In the genomic region with DNA sequence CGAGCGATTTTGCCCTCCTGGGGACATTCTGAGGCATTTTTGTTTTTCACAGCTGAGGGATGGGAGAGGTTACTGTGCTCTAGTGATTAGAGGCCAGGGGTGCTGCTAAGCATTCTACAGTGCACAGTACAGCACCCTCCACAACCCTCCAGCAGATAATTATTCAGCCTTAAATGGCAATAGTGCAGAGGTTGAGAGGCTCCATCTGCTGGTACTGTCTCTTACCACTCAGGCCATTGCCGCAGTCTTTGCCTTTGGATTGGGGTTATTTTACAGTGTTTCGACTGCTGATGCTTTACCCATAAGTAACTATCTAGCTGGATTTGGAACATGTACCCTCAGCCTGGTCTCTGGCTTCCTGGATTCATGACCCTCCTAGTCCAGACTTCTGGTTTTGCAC, we compare ENCODE assay signal across 17 cellular contexts.
DNase-seq lines count a peak whose midpoint lies in the region; ATAC-seq and TF ChIP-seq lines count a peak whose summit lies in the region.
"Had no signal": no experiment of that assay in that cellular context is flagged by ENCODE, and none has a peak within 500 bp of the region (broad histone marks: within the 10 kb centered on the region; RNA-seq: fewer than 3 reads in every experiment).

No MANE protein-coding gene starts in this region.

- H3K4me1 ChIP-seq in right lobe of liver = no peaks in the 10 kb centered on the region
- H3K4me1 ChIP-seq: esophagus muscularis mucosa, left ventricle myocardium inferior had no signal

- H3K27ac ChIP-seq in WERI-Rb-1 = no peak overlapping the region
- H3K27ac ChIP-seq in right lobe of liver = no peak overlapping the region
- H3K27ac ChIP-seq: adrenal gland, esophagus muscularis mucosa, left ventricle myocardium inferior, RWPE1 had no signal

- peak; percentile 10 for DNase-seq in EH (ENCODE audit: low read depth)
- no peak for DNase-seq in LNCaP clone FGC (ENCODE audit: low read depth)
- DNase-seq in WERI-Rb-1 = peak; percentile 46
- no peak for DNase-seq in right lobe of liver
- no peak for DNase-seq in lower leg skin (ENCODE audit: low spot score in 2 of 2)
- DNase-seq: activated CD4-positive, alpha-beta T cell treated with anti-CD3 and anti-CD28 coated beads, Interleukin-2, amount 50 U/mL, for 4 hours; adrenal gland; CD4-positive, alpha-beta memory T cell; left ventricle myocardium inferior; stimulated activated CD4-positive, alpha-beta T cell treated with anti-CD3 and anti-CD28 coated beads, Interleukin-4, amount 100 ng/mL, for 4 hours; stimulated activated naive CD4-positive, alpha-beta T cell treated with Interleukin-2 at 50 U/mL for 16 hours; T-helper 9 cell had no signal

- peak; percentile 38; the same call in 1 of the 2 replicates for TF ChIP-seq CTCF in LNCaP clone FGC (IDR thresholded peaks at IDR 0.05; ENCODE audit: control insufficient read depth, extremely low read depth, insufficient read depth)
- TF ChIP-seq CTCF in WERI-Rb-1 (IDR thresholded peaks at IDR 0.05; ENCODE audit: low read depth, low read length) = peak; percentile 79
- peak; percentile 17 to 39 (median 28) for TF ChIP-seq CTCF in right lobe of liver (IDR thresholded peaks at IDR 0.05)
- no peak for TF ChIP-seq CTCF in lower leg skin (IDR thresholded peaks at IDR 0.05)

- H3K4me3 ChIP-seq in LNCaP clone FGC (ENCODE audit: low read depth, low read length) (no peak overlapping the region), WERI-Rb-1 (ENCODE audit: low read depth, low read length) (no peak overlapping the region), right lobe of liver (no peak overlapping the region), lower leg skin (ENCODE audit: low read depth, poor library complexity, severe bottlenecking) (no peak overlapping the region)
- H3K4me3 ChIP-seq: adrenal gland, esophagus muscularis mucosa, left ventricle myocardium inferior had no signal

- intact Hi-C loops in right lobe of liver (cut with DNase I) (no loop called here), lower leg skin (cut with DNase I; ENCODE audit: low total_unique reads) (no loop called here)

- WGBS in right lobe of liver (ENCODE audit: insufficient coverage, low coverage, low lambda C conversion rate, missing lambda C conversion rate) = 100% methylated on average over 2 of the region's 4 CpGs
- WGBS in lower leg skin, 2 donors = 87 to 89% methylated on average over 4 of the region's 4 CpGs

- TF ChIP-seq POLR2A in right lobe of liver (IDR thresholded peaks at IDR 0.05) (no peak), lower leg skin (IDR thresholded peaks at IDR 0.05) (no peak)

- no peaks in the 10 kb centered on the region for H3K9me3 ChIP-seq in WERI-Rb-1 (ENCODE audit: severe bottlenecking)
- H3K9me3 ChIP-seq in right lobe of liver = no peaks in the 10 kb centered on the region
- H3K9me3 ChIP-seq: esophagus muscularis mucosa had no signal

- no peaks in the 10 kb centered on the region for H3K36me3 ChIP-seq in WERI-Rb-1
- no peaks in the 10 kb centered on the region for H3K36me3 ChIP-seq in right lobe of liver
- H3K36me3 ChIP-seq: adrenal gland, esophagus muscularis mucosa, left ventricle myocardium inferior had no signal

- H3K27me3 ChIP-seq in WERI-Rb-1 (ENCODE audit: insufficient read depth, low read depth, severe bottlenecking) = no peaks in the 10 kb centered on the region
- no peaks in the 10 kb centered on the region for H3K27me3 ChIP-seq in right lobe of liver
- H3K27me3 ChIP-seq: adrenal gland, esophagus muscularis mucosa had no signal

- ATAC-seq in right lobe of liver = peak; percentile 40 to 63 (median 56)
- no peak for ATAC-seq in GM21737 (IDR thresholded peaks at IDR 0.05; ENCODE audit: unreplicated experiment)
- no peak for ATAC-seq in HG03342 (IDR thresholded peaks at IDR 0.05; ENCODE audit: unreplicated experiment)
- no peak for ATAC-seq in HG03469 (IDR thresholded peaks at IDR 0.05; ENCODE audit: unreplicated experiment)

Comparison
In these comparisons a context has a peak if more than half of its experiments do, and no peak if none do; other contexts are left out.
1. DNase-seq: peak in EH (single experiment) and WERI-Rb-1 (single experiment); none in LNCaP clone FGC (single experiment), right lobe of liver (0 of 3) and lower leg skin (0 of 2).
2. CTCF ChIP-seq: peak in LNCaP clone FGC (single experiment), WERI-Rb-1 (single experiment) and right lobe of liver (4 of 4); none in lower leg skin (0 of 3).
3. ATAC-seq: peak in right lobe of liver (4 of 4); none in GM21737 (single experiment), HG03342 (single experiment) and HG03469 (single experiment).